ENCODE assay signal across 1 cellular context in genomic region chr16:1978476-1979120, GRCh38.
TF ChIP-seq lines count a peak whose summit lies in the region.

No MANE protein-coding gene starts in this region.

TF ChIP-seq in HEK293, 187 proteins besides CTCF, POLR2A, EP300 and RAD21 (continued from another document):
- TF ChIP-seq ZNF513 (tag by site-specific recombination; IDR thresholded peaks at IDR 0.05) (no peak), ZBTB20 (tag by site-specific recombination; IDR thresholded peaks at IDR 0.05) (no peak), KLF9 (tag by site-specific recombination; IDR thresholded peaks at IDR 0.05; ENCODE audit: low read depth) (peak; percentile 50)
